Comparison of ENCODE assay signal across 1 cellular context in genomic region chr19:2269244-2270156, GRCh38.
TF ChIP-seq lines count a peak whose summit lies in the region.

No MANE protein-coding gene starts in this region.

TF ChIP-seq in GM12878, 131 proteins besides CTCF, POLR2A, EP300 and RAD21 (continues in another document):
- TF ChIP-seq E2F8 (IDR thresholded peaks at IDR 0.05; ENCODE audit: low read depth, partially characterized antibody) (no peak), ZBTB4 (CRISPR knock-in tag; IDR thresholded peaks at IDR 0.05) (no peak), CHD1 (IDR thresholded peaks at IDR 0.05; ENCODE audit: low read depth, low read length) (peak; percentile 87), IRF5 (IDR thresholded peaks at IDR 0.05; ENCODE audit: borderline replicate concordance) (no peak), CBFB (IDR thresholded peaks at IDR 0.05; ENCODE audit: low read depth) (peak; percentile 77; the same call in 1 of the 2 replicates), SMAD5 (IDR thresholded peaks at IDR 0.05; ENCODE audit: low read depth) (peak; percentile 99), SUZ12 (IDR thresholded peaks at IDR 0.05; ENCODE audit: unreplicated experiment) (no peak), BHLHE40 (IDR thresholded peaks at IDR 0.05; ENCODE audit: borderline replicate concordance in 1 of 2, low read depth in 2 of 2, low read length in 1 of 2) (peak; percentile 85 to 92), NBN (IDR thresholded peaks at IDR 0.05) (0 out of 2 replicates have a peak, but pooled peaks have one; percentile 77), RELB (IDR thresholded peaks at IDR 0.05; ENCODE audit: low read depth) (no peak), ELK1 (IDR thresholded peaks at IDR 0.05; ENCODE audit: low read depth, low read length) (no peak), ZSCAN29 (IDR thresholded peaks at IDR 0.05) (no peak), YY1 (IDR thresholded peaks at IDR 0.05; ENCODE audit: low read depth, low read length) (peak; percentile 100), PBX3 (IDR thresholded peaks at IDR 0.05; ENCODE audit: insufficient replicate concordance, low read depth, low read length) (peak; percentile 30), NR2C2 (IDR thresholded peaks at IDR 0.05; ENCODE audit: borderline replicate concordance, control insufficient read depth, insufficient read length, low read depth) (no peak), ZNF622 (IDR thresholded peaks at IDR 0.05) (no peak), HDAC6 (IDR thresholded peaks at IDR 0.05; ENCODE audit: unreplicated experiment) (peak; percentile 66), ZNF687 (IDR thresholded peaks at IDR 0.05) (peak; percentile 93), EGR1 (IDR thresholded peaks at IDR 0.05; ENCODE audit: borderline replicate concordance in 1 of 2, low read depth in 2 of 2, low read length in 2 of 2) (peak in 1 of 2 experiments; percentile 5; a peak in 1 of 3 replicates), REST (IDR thresholded peaks at IDR 0.05; ENCODE audit: low read depth, low read length) (peak; percentile 59), MEF2A (IDR thresholded peaks at IDR 0.05; ENCODE audit: insufficient read depth, low read depth, low read length) (0 out of 2 replicates have a peak, but pooled peaks have one; percentile 7), TCF7 (IDR thresholded peaks at IDR 0.05; ENCODE audit: borderline replicate concordance) (no peak), GATAD2B (conservative IDR thresholded peaks at IDR 0.05; ENCODE audit: low read depth) (peak; percentile 78; the same call in 1 of the 2 replicates), TCF12 (IDR thresholded peaks at IDR 0.05; ENCODE audit: low read depth, low read length) (peak; percentile 57; the same call in 1 of the 2 replicates), POLR2AphosphoS2 (IDR thresholded peaks at IDR 0.05; ENCODE audit: low read depth, low read length) (peak; percentile 100), MXI1 (IDR thresholded peaks at IDR 0.05; ENCODE audit: low read depth, low read length) (peak; percentile 64), ZBED1 (IDR thresholded peaks at IDR 0.05; ENCODE audit: borderline replicate concordance) (peak; percentile 78; the same call in 1 of the 2 replicates), NFYA (IDR thresholded peaks at IDR 0.05; ENCODE audit: borderline replicate concordance, low read depth, low read length) (no peak), STAT1 (conservative IDR thresholded peaks at IDR 0.05) (peak; percentile 87; the same call in 1 of the 2 replicates), PRDM15 (CRISPR knock-in tag; IDR thresholded peaks at IDR 0.05) (no peak), STAT3 (IDR thresholded peaks at IDR 0.05; ENCODE audit: low read depth, low read length) (no peak), ESRRA (IDR thresholded peaks at IDR 0.05; ENCODE audit: low read length) (peak; percentile 72; the same call in 1 of the 2 replicates)
